13 cellular contexts compared by ENCODE assay signal in genomic region chr13:111175372-111175771, GRCh38.
DNase-seq lines count a peak whose midpoint lies in the region; ATAC-seq and TF ChIP-seq lines count a peak whose summit lies in the region.
"Had no signal": no experiment of that assay in that cellular context is flagged by ENCODE, and none has a peak within 500 bp of the region (broad histone marks: within the 10 kb centered on the region; RNA-seq: fewer than 3 reads in every experiment).

No MANE protein-coding gene starts in this region.

- H3K36me3 Mint-ChIP-seq in CD4-positive, alpha-beta T cell (ENCODE audit: low read depth): peaks cover 54% of the 10 kb centered on the region
- peaks cover 3% of the 10 kb centered on the region for H3K36me3 Mint-ChIP-seq in osteocyte (ENCODE audit: unreplicated experiment)

- no peak overlapping the region for H3K4me3 Mint-ChIP-seq in CD4-positive, alpha-beta T cell
- H3K4me3 Mint-ChIP-seq in osteocyte (ENCODE audit: unreplicated experiment): no peak overlapping the region

- no peak for DNase-seq in CD4-positive, alpha-beta T cell
- no peak for DNase-seq in effector memory CD4-positive, alpha-beta T cell
- DNase-seq in osteocyte (ENCODE audit: extremely low spot score, unreplicated experiment) (no peak), C1 segment of cervical spinal cord (lab: John Stamatoyannopoulos, UW) (no peak), uterus (no peak)
- DNase-seq: activated T-cell treated with anti-CD3 and anti-CD28 coated beads, Interleukin-2, amount 50 U/mL, for 72 hours; aorta; dermis blood vessel endothelial cell; NCI-H187 treated with DMSO at 0.1 percent for 48 hours; NCI-H524 treated with DMSO at 0.1 percent for 48 hours; pancreas had no signal

- H3K9ac ChIP-seq in OCI-LY1 (ENCODE audit: low read length): no peak overlapping the region

- no peak for TF ChIP-seq POLR2A in uterus (IDR thresholded peaks at IDR 0.05)

- H3K4me2 ChIP-seq in OCI-LY1 (ENCODE audit: low read length): no peak overlapping the region

- CTCF ChIA-PET in CD4-positive, alpha-beta T cell (lab: Charles Lee): no interaction called here

- H3K36me3 ChIP-seq in OCI-LY1 (ENCODE audit: insufficient read depth, low read length) (peaks cover 69% of the 10 kb centered on the region), uterus (no peaks in the 10 kb centered on the region)
- peaks cover 8% of the 10 kb centered on the region for H3K36me3 ChIP-seq in effector memory CD4-positive, alpha-beta T cell (ENCODE audit: control insufficient read depth, insufficient read depth, low read length)
- H3K36me3 ChIP-seq: pancreas had no signal

- no peak overlapping the region for H3K27ac ChIP-seq in CD4-positive, alpha-beta T cell (ENCODE audit: low read depth, low read length)
- H3K27ac ChIP-seq in OCI-LY1 (ENCODE audit: low read depth, low read length, poor library complexity, severe bottlenecking) (peak overlapping the region; percentile 91), uterus (no peak overlapping the region)
- H3K27ac ChIP-seq in effector memory CD4-positive, alpha-beta T cell (ENCODE audit: insufficient read depth, low read length, poor library complexity, severe bottlenecking): peak overlapping the region; percentile 64
- H3K27ac ChIP-seq: pancreas had no signal

- H3K27me3 Mint-ChIP-seq in CD4-positive, alpha-beta T cell: no peaks in the 10 kb centered on the region
- H3K27me3 Mint-ChIP-seq in osteocyte (ENCODE audit: unreplicated experiment): no peaks in the 10 kb centered on the region

- H3K27me3 ChIP-seq in CD4-positive, alpha-beta T cell (ENCODE audit: control insufficient read depth, insufficient read depth, low read length): no peaks in the 10 kb centered on the region
- no peaks in the 10 kb centered on the region for H3K27me3 ChIP-seq in OCI-LY1 (ENCODE audit: insufficient read depth, low read length)
- H3K27me3 ChIP-seq in effector memory CD4-positive, alpha-beta T cell (replicated peaks; ENCODE audit: control insufficient read depth, insufficient read depth, low read length, poor library complexity, severe bottlenecking): no peaks in the 10 kb centered on the region
- no peaks in the 10 kb centered on the region for H3K27me3 ChIP-seq in uterus
- H3K27me3 ChIP-seq: pancreas had no signal

- H4K20me1 ChIP-seq in OCI-LY1 (ENCODE audit: insufficient read depth, low read length): no peaks in the 10 kb centered on the region

- no peak for ATAC-seq in CD4-positive, alpha-beta T cell (ENCODE audit: poor library complexity)
- no peak for ATAC-seq in HG02884 (IDR thresholded peaks at IDR 0.05; ENCODE audit: unreplicated experiment)
- ATAC-seq: activated T-cell treated with anti-CD3 and anti-CD28 coated beads, Interleukin-2, amount 50 U/mL, for 72 hours; pancreas had no signal

- H3K4me1 Mint-ChIP-seq in CD4-positive, alpha-beta T cell (ENCODE audit: low read depth): peaks cover 85% of the 10 kb centered on the region
- peaks cover 73% of the 10 kb centered on the region for H3K4me1 Mint-ChIP-seq in osteocyte (ENCODE audit: unreplicated experiment)

- no peak for TF ChIP-seq CTCF in CD4-positive, alpha-beta T cell (IDR thresholded peaks at IDR 0.05)
- TF ChIP-seq CTCF in OCI-LY1 (IDR thresholded peaks at IDR 0.05; ENCODE audit: low read length) (no peak), osteocyte (IDR thresholded peaks at IDR 0.05) (no peak), uterus (IDR thresholded peaks at IDR 0.05) (no peak)

- H2AFZ ChIP-seq in OCI-LY1 (ENCODE audit: low read length): no peak overlapping the region

- H3K79me2 ChIP-seq in OCI-LY1 (ENCODE audit: insufficient read depth, low read length): peaks cover 41% of the 10 kb centered on the region

- peak overlapping the region; percentile 91 for H3K27ac Mint-ChIP-seq in CD4-positive, alpha-beta T cell
- peak overlapping the region; percentile 96 for H3K27ac Mint-ChIP-seq in osteocyte (ENCODE audit: unreplicated experiment)

- peaks cover 2% of the 10 kb centered on the region for H3K9me3 Mint-ChIP-seq in CD4-positive, alpha-beta T cell
- H3K9me3 Mint-ChIP-seq in osteocyte (ENCODE audit: unreplicated experiment): no peaks in the 10 kb centered on the region

- no peaks in the 10 kb centered on the region for H3F3A ChIP-seq in OCI-LY1 (ENCODE audit: insufficient read depth, low read length)

- H3K4me3 ChIP-seq in OCI-LY1 (ENCODE audit: low read depth, low read length, poor library complexity, severe bottlenecking) (no peak overlapping the region), uterus (no peak overlapping the region)
- H3K4me3 ChIP-seq in effector memory CD4-positive, alpha-beta T cell (ENCODE audit: insufficient read depth, low read depth, low read length, poor library complexity, severe bottlenecking): no peak overlapping the region
- H3K4me3 ChIP-seq: pancreas had no signal

- POLR2A ChIA-PET in CD4-positive, alpha-beta T cell (lab: Charles Lee): interaction anchor here (0.7 to 2.4 kb wide), 2 partner anchors 12 to 14 kb away, joined by 3 to 5 read pairs; no protein-coding TSS in a partner anchor

- H3K9me2 ChIP-seq in OCI-LY1 (ENCODE audit: low read depth, low read length): no peaks in the 10 kb centered on the region

- intact Hi-C loops in CD4-positive, alpha-beta T cell (cut with DNase I, micrococcal nuclease): no loop called here
- intact Hi-C loops in uterus (cut with DNase I; ENCODE audit: low total_unique reads): no loop called here

- H3K4me1 ChIP-seq in OCI-LY1 (ENCODE audit: insufficient read depth, low read length, severe bottlenecking) (peaks cover 55% of the 10 kb centered on the region), uterus (peaks cover 0 to 4% of the 10 kb centered on the region in 2 donors)
- peaks cover 43% of the 10 kb centered on the region for H3K4me1 ChIP-seq in effector memory CD4-positive, alpha-beta T cell (ENCODE audit: control insufficient read depth, insufficient read depth, low read length, poor library complexity, severe bottlenecking)

- H3K9me3 ChIP-seq in CD4-positive, alpha-beta T cell (ENCODE audit: control insufficient read depth, low read length): no peaks in the 10 kb centered on the region
- H3K9me3 ChIP-seq in OCI-LY1 (ENCODE audit: low read length) (no peaks in the 10 kb centered on the region), uterus (no peaks in the 10 kb centered on the region)
- no peaks in the 10 kb centered on the region for H3K9me3 ChIP-seq in effector memory CD4-positive, alpha-beta T cell (ENCODE audit: control insufficient read depth, low read length)
- H3K9me3 ChIP-seq: pancreas had no signal

Comparison
In these comparisons a context has a peak if more than half of its experiments do, and no peak if none do; other contexts are left out.
1. H3K27ac ChIP-seq: peak in OCI-LY1 (single experiment) and effector memory CD4-positive, alpha-beta T cell (single experiment); none in CD4-positive, alpha-beta T cell (single experiment) and uterus (0 of 2).